In genomic region chr7:151687523-151688235, GRCh38 we compare ENCODE assay signal across 9 cellular contexts.
DNase-seq lines count a peak whose midpoint lies in the region; ATAC-seq, FAIRE-seq and TF ChIP-seq lines count a peak whose summit lies in the region.
"Had no signal": no experiment of that assay in that cellular context is flagged by ENCODE, and none has a peak within 500 bp of the region (broad histone marks: within the 10 kb centered on the region; RNA-seq: fewer than 3 reads in every experiment).

No MANE protein-coding gene starts in this region.

- peak overlapping the region; percentile 58 for H2AFZ ChIP-seq in K562 (ENCODE audit: low read depth, low read length)

- no peaks in the 10 kb centered on the region for H4K20me1 ChIP-seq in K562 (replicated peaks; ENCODE audit: control insufficient read depth, insufficient read depth, low read length)

- peak overlapping the region; percentile 99 for H3K27ac Mint-ChIP-seq in HFFc6
- H3K27ac Mint-ChIP-seq: activated B cell treated with CpG ODN at 0.5 μM for 24 hours had no signal

- TF ChIP-seq RAD21 in K562 (CRISPR knock-in tag; conservative IDR thresholded peaks at IDR 0.05 in 1 of 2, IDR thresholded peaks at IDR 0.05 in 1 of 2), result no peak

- TF ChIP-seq POLR2A in K562 (conservative IDR thresholded peaks at IDR 0.05), result no peak

- POLR2A ChIA-PET in K562 (lab: Yijun Ruan, JAX), result no interaction called here

- H3K4me1 Mint-ChIP-seq in HFFc6 (ENCODE audit: low read depth), result peaks cover 60% of the 10 kb centered on the region
- H3K4me1 Mint-ChIP-seq: activated B cell treated with CpG ODN at 0.5 μM for 24 hours had no signal

- H3K9me3 Mint-ChIP-seq in HFFc6, result no peaks in the 10 kb centered on the region
- H3K9me3 Mint-ChIP-seq: activated B cell treated with CpG ODN at 0.5 μM for 24 hours had no signal

- H3K79me2 ChIP-seq in K562 (ENCODE audit: control insufficient read depth, insufficient read depth, low read length), result no peaks in the 10 kb centered on the region

- no TSS peak for BruUV-seq in K562 (replicated peaks; lab: Mats Ljungman, UMichigan)

- DNase-seq in HFFc6, result peak; percentile 94
- DNase-seq in K562 (ENCODE audit: extremely low read depth in 1 of 4, low spot score in 3 of 4), result peak; percentile 67 to 87 (median 82)
- peak; percentile 89 for DNase-seq in iPS-NIHi7 (ENCODE audit: extremely low spot score)
- no peak for DNase-seq in stimulated activated CD4-positive, alpha-beta T cell treated with anti-CD3 and anti-CD28 coated beads, Interleukin-4, amount 100 ng/mL, for 24 hours
- no peak for DNase-seq in NCI-H510A treated with DMSO at 0.1 percent for 48 hours (lab: John Stamatoyannopoulos, UW)
- DNase-seq: activated B cell treated with CpG ODN at 0.5 μM for 24 hours had no signal

- H3K27me3 Mint-ChIP-seq in HFFc6 (ENCODE audit: insufficient read depth), result peaks cover 4% of the 10 kb centered on the region; the same call in 1 of the 2 replicates
- H3K27me3 Mint-ChIP-seq: activated B cell treated with CpG ODN at 0.5 μM for 24 hours had no signal

- no peaks in the 10 kb centered on the region for H3K9me1 ChIP-seq in K562 (ENCODE audit: control insufficient read depth, insufficient read depth, low read length)

- H3K4me3 Mint-ChIP-seq in HFFc6, result peak overlapping the region; percentile 81
- H3K4me3 Mint-ChIP-seq: activated B cell treated with CpG ODN at 0.5 μM for 24 hours had no signal

- TF ChIP-seq CTCF in HFFc6 (IDR thresholded peaks at IDR 0.05), result no peak
- TF ChIP-seq CTCF in K562 (IDR thresholded peaks at IDR 0.05 in 2 of 3, conservative IDR thresholded peaks at IDR 0.05 in 1 of 3; ENCODE audit: insufficient read depth in 2 of 3, low read depth in 1 of 3, low read length in 3 of 3), result no peak

- H3K4me3 ChIP-seq in K562 (no peak overlapping the region), stomach smooth muscle (ENCODE audit: low read length in 2 of 2) (no peak overlapping the region)

- ATAC-seq in K562 (peak; percentile 79), GM18502 (IDR thresholded peaks at IDR 0.05; ENCODE audit: poor library complexity, unreplicated experiment) (no peak), HG03460 (IDR thresholded peaks at IDR 0.05; ENCODE audit: unreplicated experiment) (no peak)

- H3K4me1 ChIP-seq in K562 (replicated peaks in 1 of 2; ENCODE audit: control insufficient read depth in 2 of 2, insufficient read depth in 2 of 2, low read length in 2 of 2) (peaks cover 11 to 13% of the 10 kb centered on the region in 2 experiments), stomach smooth muscle (ENCODE audit: control insufficient read depth, insufficient read depth, low read length) (peaks cover 44% of the 10 kb centered on the region)

- in situ Hi-C loops in K562 (cut with MboI), result no loop called here

- H3K36me3 Mint-ChIP-seq in HFFc6 (ENCODE audit: low read depth), result no peaks in the 10 kb centered on the region

- intact Hi-C loops in K562 (cut with micrococcal nuclease), result no loop called here

- peak overlapping the region; percentile 42; the same call in 1 of the 2 replicates for H3K4me2 ChIP-seq in K562 (ENCODE audit: insufficient read depth, low read length)

- 3% methylated on average over 16 of the region's 16 CpGs for WGBS in K562 (ENCODE audit: insufficient coverage, low coverage, missing lambda C conversion rate)

- CTCF ChIA-PET in K562 (lab: Yijun Ruan, JAX; ENCODE audit: low intra/inter-chr PET ratio), result no interaction called here

- no peak overlapping the region for H3K27ac ChIP-seq in K562 (ENCODE audit: extremely low read depth, low read depth, low read length)
- peak overlapping the region; percentile 55 for H3K27ac ChIP-seq in stomach smooth muscle (ENCODE audit: low read length)

- H3K27me3 ChIP-seq in K562 (ENCODE audit: control insufficient read depth in 2 of 2, insufficient read depth in 2 of 2, low read length in 2 of 2) (peaks cover 44 to 67% of the 10 kb centered on the region in 2 experiments), stomach smooth muscle (ENCODE audit: control insufficient read depth in 1 of 2, insufficient read depth in 2 of 2, low read length in 2 of 2) (no peaks in the 10 kb centered on the region)

- no peak for TF ChIP-seq EP300 in K562 (IDR thresholded peaks at IDR 0.05; ENCODE audit: low read length)

- H3K36me3 ChIP-seq in K562 (ENCODE audit: control insufficient read depth, insufficient read depth, low read length), result no peaks in the 10 kb centered on the region
- no peaks in the 10 kb centered on the region for H3K36me3 ChIP-seq in stomach smooth muscle (ENCODE audit: control insufficient read depth in 2 of 2, insufficient read depth in 2 of 2, low read length in 2 of 2)

- H3K9ac ChIP-seq in K562 (ENCODE audit: insufficient read depth in 1 of 2, low read depth in 2 of 2, low read length in 2 of 2), result peak overlapping the region in 1 of 2 experiments; percentile 29; a peak in 1 of 4 replicates
- no peak overlapping the region for H3K9ac ChIP-seq in stomach smooth muscle (ENCODE audit: low read length in 2 of 2)

- FAIRE-seq in K562 (lab: Jason Lieb, UNC), result peak; percentile 71

- no peaks in the 10 kb centered on the region for H3K9me3 ChIP-seq in K562 (replicated peaks; ENCODE audit: control insufficient read depth, insufficient read depth, low read depth, low read length)
- H3K9me3 ChIP-seq in stomach smooth muscle (ENCODE audit: control insufficient read depth in 2 of 2, low read length in 2 of 2), result no peaks in the 10 kb centered on the region

TF ChIP-seq in K562, 482 proteins besides CTCF, POLR2A, EP300 and RAD21 (continues in another document):
- TF ChIP-seq KDM2B (CRISPR knock-in tag; IDR thresholded peaks at IDR 0.05) (no peak), HMBOX1 (IDR thresholded peaks at IDR 0.05) (no peak), IRF1 (CRISPR knock-in tag; IDR thresholded peaks at IDR 0.05; ENCODE audit: borderline replicate concordance) (no peak), ATF7 (IDR thresholded peaks at IDR 0.05) (peak; percentile 95), CEBPB (tag; IDR thresholded peaks at IDR 0.05) (0 out of 2 replicates have a peak, but pooled peaks have one; percentile 10), SPI1 (IDR thresholded peaks at IDR 0.05; ENCODE audit: borderline replicate concordance, low read depth, low read length) (peak; percentile 58), ETV1 (tag; conservative IDR thresholded peaks at IDR 0.05; ENCODE audit: low read depth) (no peak), TFAP4 (CRISPR knock-in tag; IDR thresholded peaks at IDR 0.05; ENCODE audit: borderline replicate concordance) (peak; percentile 35; the same call in 1 of the 2 replicates), NRF1 (conservative IDR thresholded peaks at IDR 0.05 in 1 of 2, IDR thresholded peaks at IDR 0.05 in 1 of 2) (peak in 1 of 2 experiments; percentile 12; a peak in 1 of 4 replicates), POLR3A (IDR thresholded peaks at IDR 0.05; ENCODE audit: borderline replicate concordance, extremely low read depth, insufficient read depth, insufficient read length) (no peak), MAFF (IDR thresholded peaks at IDR 0.05; ENCODE audit: low read length) (peak; percentile 75; the same call in 1 of the 2 replicates), SIRT6 (IDR thresholded peaks at IDR 0.05; ENCODE audit: low read depth, low read length) (no peak), SMARCE1 (IDR thresholded peaks at IDR 0.05) (peak; percentile 60; the same call in 1 of the 2 replicates), ZNF511 (CRISPR knock-in tag; IDR thresholded peaks at IDR 0.05) (0 out of 2 replicates have a peak, but pooled peaks have one; percentile 41), CHD1 (IDR thresholded peaks at IDR 0.05; ENCODE audit: low read length) (no peak), ZNF561 (CRISPR knock-in tag; conservative IDR thresholded peaks at IDR 0.05) (no peak), L3MBTL2 (IDR thresholded peaks at IDR 0.05) (peak; percentile 66), NFRKB (IDR thresholded peaks at IDR 0.05; ENCODE audit: low read depth) (no peak)

Comparison
In these comparisons a context has a peak if more than half of its experiments do, and no peak if none do; other contexts are left out.
1. DNase-seq: peak in HFFc6 (single experiment), K562 (4 of 4) and iPS-NIHi7 (single experiment); none in stimulated activated CD4-positive, alpha-beta T cell treated with anti-CD3 and anti-CD28 coated beads, Interleukin-4, amount 100 ng/mL, for 24 hours (single experiment) and NCI-H510A treated with DMSO at 0.1 percent for 48 hours (single experiment).